7 cellular contexts compared by ENCODE assay signal in genomic region chr11:65472588-65473274, GRCh38. TPM values are rescaled to one million over a fixed set of nuclear protein-coding genes. Genes with fewer than 3 reads are reported as not detected.
DNase-seq lines count a peak whose midpoint lies in the region; ATAC-seq, FAIRE-seq and TF ChIP-seq lines count a peak whose summit lies in the region.
"Not testable (repeated sequence)": the region's sequence is repeated elsewhere in the genome, so short reads cannot be mapped to it uniquely, and the experiment has no call there.

No MANE protein-coding gene starts in this region.

- not testable (repeated sequence) for ATAC-seq in natural killer cell treated with Interleukin-12 subunit alpha and Interleukin-12 subunit beta and Interleukin-15 and Interleukin-18, amount 100 ng/mL, for 72 hours; stimulated activated naive CD8-positive, alpha-beta T cell treated with anti-CD3 and anti-CD28 coated beads, Interleukin-15, amount 100 ng/mL, for 72 hours

- dilution Hi-C loops in keratinocyte (cut with MboI; ENCODE audit: extremely low pct_ligation_motif_present, low sequenced_read_pairs): not testable (repeated sequence)

- TF ChIP-seq CTCF in HEK293 (tag by site-specific recombination; IDR thresholded peaks at IDR 0.05); dorsolateral prefrontal cortex (IDR thresholded peaks at IDR 0.05 in 54 of 56, conservative IDR thresholded peaks at IDR 0.05 in 2 of 56; ENCODE audit: low read depth in 1 of 56, partially characterized antibody in 56 of 56); keratinocyte (optimal IDR thresholded peaks at IDR 0.05 in 1 of 3, IDR thresholded peaks at IDR 0.05 in 1 of 3, conservative IDR thresholded peaks at IDR 0.05 in 1 of 3; ENCODE audit: extremely low read depth in 1 of 3, insufficient read depth in 2 of 3, low read length in 3 of 3): not testable (repeated sequence)

- H3K36me3 Mint-ChIP-seq in T-helper 1 cell treated with Interleukin-12 subunit alpha and Interleukin-12 subunit beta and Interleukin-4 antibody, amounts not matched to agents 30 μg/mL and 1 μg/mL, for 36 hours (ENCODE audit: low read depth); activated naive CD8-positive, alpha-beta T cell; natural killer cell treated with Interleukin-12 subunit alpha and Interleukin-12 subunit beta and Interleukin-15 and Interleukin-18, amount 100 ng/mL, for 72 hours: not testable (repeated sequence)

- not testable (repeated sequence) for H3K4me1 ChIP-seq in HEK293 (ENCODE audit: control insufficient read depth, insufficient read depth, low read length)
- peaks cover 43% of the 10 kb centered on the region for H3K4me1 ChIP-seq in keratinocyte (ENCODE audit: control insufficient read depth, extremely low read depth, insufficient read depth, low read length)

- intact Hi-C loops in dorsolateral prefrontal cortex (cut with DNase I): loop anchor here (1.0 to 5.0 kb wide), 2 partner anchors 35 to 50 kb away; partner anchors contain the start of gene NEAT1 (in 1 of the 2)

- CTCF ChIA-PET in HEK293 (lab: Yijun Ruan, JAX): interaction anchor here (0.6 to 7.0 kb wide), 13 partner anchors 10 to 198 kb away, joined by 3 to 69 read pairs (median 5); partner anchors contain the start of genes MALAT1 and SLC25A45

- peaks cover 30% of the 10 kb centered on the region for H3K4me1 Mint-ChIP-seq in T-helper 1 cell treated with Interleukin-12 subunit alpha and Interleukin-12 subunit beta and Interleukin-4 antibody, amounts not matched to agents 30 μg/mL and 1 μg/mL, for 36 hours (ENCODE audit: low read depth)
- H3K4me1 Mint-ChIP-seq in activated naive CD8-positive, alpha-beta T cell (ENCODE audit: low read depth): peaks cover 39% of the 10 kb centered on the region
- H3K4me1 Mint-ChIP-seq in natural killer cell treated with Interleukin-12 subunit alpha and Interleukin-12 subunit beta and Interleukin-15 and Interleukin-18, amount 100 ng/mL, for 72 hours (ENCODE audit: low read depth in 2 of 2): peaks cover 14 to 16% of the 10 kb centered on the region in 2 donors
- peaks cover 48% of the 10 kb centered on the region for H3K4me1 Mint-ChIP-seq in stimulated activated naive CD8-positive, alpha-beta T cell treated with anti-CD3 and anti-CD28 coated beads, Interleukin-15, amount 100 ng/mL, for 72 hours

- H3K4me3 ChIP-seq in HEK293 (ENCODE audit: low read depth, low read length): not testable (repeated sequence)
- H3K4me3 ChIP-seq in dorsolateral prefrontal cortex (peak overlapping the region in 5 of 59 donors; percentile 5 to 52 (median 21)), keratinocyte (ENCODE audit: control insufficient read depth in 2 of 3, extremely low read depth in 1 of 3, insufficient read depth in 2 of 3, low read depth in 1 of 3, low read length in 3 of 3) (peak overlapping the region in 1 of 3 experiments; percentile 27)

- H3K4me3 Mint-ChIP-seq in T-helper 1 cell treated with Interleukin-12 subunit alpha and Interleukin-12 subunit beta and Interleukin-4 antibody, amounts not matched to agents 30 μg/mL and 1 μg/mL, for 36 hours: peak overlapping the region; percentile 69
- H3K4me3 Mint-ChIP-seq in activated naive CD8-positive, alpha-beta T cell: peak overlapping the region; percentile 78
- not testable (repeated sequence) for H3K4me3 Mint-ChIP-seq in natural killer cell treated with Interleukin-12 subunit alpha and Interleukin-12 subunit beta and Interleukin-15 and Interleukin-18, amount 100 ng/mL, for 72 hours
- H3K4me3 Mint-ChIP-seq in stimulated activated naive CD8-positive, alpha-beta T cell treated with anti-CD3 and anti-CD28 coated beads, Interleukin-15, amount 100 ng/mL, for 72 hours: peak overlapping the region; percentile 33 to 79

- H3K27me3 Mint-ChIP-seq in T-helper 1 cell treated with Interleukin-12 subunit alpha and Interleukin-12 subunit beta and Interleukin-4 antibody, amounts not matched to agents 30 μg/mL and 1 μg/mL, for 36 hours (ENCODE audit: low read depth); activated naive CD8-positive, alpha-beta T cell; natural killer cell treated with Interleukin-12 subunit alpha and Interleukin-12 subunit beta and Interleukin-15 and Interleukin-18, amount 100 ng/mL, for 72 hours; stimulated activated naive CD8-positive, alpha-beta T cell treated with anti-CD3 and anti-CD28 coated beads, Interleukin-15, amount 100 ng/mL, for 72 hours: not testable (repeated sequence)

- H3K9me3 ChIP-seq in HEK293 (ENCODE audit: control insufficient read depth, insufficient read depth, low read depth, low read length); keratinocyte (ENCODE audit: control insufficient read depth, low read depth, low read length): not testable (repeated sequence)

- H3K9ac ChIP-seq in keratinocyte (ENCODE audit: control insufficient read depth, extremely low read depth, insufficient read depth, low read length): peak overlapping the region; percentile 88

- not testable (repeated sequence) for H3K9me1 ChIP-seq in keratinocyte (ENCODE audit: control insufficient read depth, extremely low read depth, insufficient read depth, low read length)

- not testable (repeated sequence) for FAIRE-seq in keratinocyte (lab: Jason Lieb, UNC)

- not testable (repeated sequence) for DNase-seq in dorsolateral prefrontal cortex; keratinocyte (ENCODE audit: low read depth, low spot score); natural killer cell treated with Interleukin-12 subunit alpha and Interleukin-12 subunit beta and Interleukin-15 and Interleukin-18, amount 100 ng/mL, for 72 hours (ENCODE audit: low spot score); stimulated activated naive CD8-positive, alpha-beta T cell treated with anti-CD3 and anti-CD28 coated beads, Interleukin-15, amount 100 ng/mL, for 72 hours

- H3K79me2 ChIP-seq in keratinocyte (ENCODE audit: control insufficient read depth, insufficient read depth, low read length): peaks cover 22% of the 10 kb centered on the region

- H3K27ac Mint-ChIP-seq in T-helper 1 cell treated with Interleukin-12 subunit alpha and Interleukin-12 subunit beta and Interleukin-4 antibody, amounts not matched to agents 30 μg/mL and 1 μg/mL, for 36 hours: peak overlapping the region; percentile 98
- H3K27ac Mint-ChIP-seq in activated naive CD8-positive, alpha-beta T cell: peak overlapping the region; percentile 99
- peak overlapping the region; percentile 87 to 90 for H3K27ac Mint-ChIP-seq in natural killer cell treated with Interleukin-12 subunit alpha and Interleukin-12 subunit beta and Interleukin-15 and Interleukin-18, amount 100 ng/mL, for 72 hours
- peak overlapping the region; percentile 99 for H3K27ac Mint-ChIP-seq in stimulated activated naive CD8-positive, alpha-beta T cell treated with anti-CD3 and anti-CD28 coated beads, Interleukin-15, amount 100 ng/mL, for 72 hours

- POLR2A ChIA-PET in HEK293 (lab: Yijun Ruan, JAX): interaction anchor here (0.8 to 9.9 kb wide), 11 partner anchors 15 to 90 kb away, joined by 3 to 560 read pairs (median 6); partner anchors contain the start of genes MALAT1, NEAT1 and SLC25A45

- not testable (repeated sequence) for H3K36me3 ChIP-seq in HEK293 (ENCODE audit: control insufficient read depth in 2 of 2, insufficient read depth in 1 of 2, low read length in 2 of 2); keratinocyte (ENCODE audit: control insufficient read depth in 2 of 2, extremely low read depth in 1 of 2, insufficient read depth in 2 of 2, low read length in 2 of 2)

- H3K27me3 ChIP-seq in dorsolateral prefrontal cortex; keratinocyte (ENCODE audit: control insufficient read depth, extremely low read depth, insufficient read depth, low read length): not testable (repeated sequence)

- peak overlapping the region; percentile 78 for H3K4me2 ChIP-seq in keratinocyte (ENCODE audit: control insufficient read depth, extremely low read depth, insufficient read depth, low read depth, low read length)

- not testable (repeated sequence) for H2AFZ ChIP-seq in keratinocyte (ENCODE audit: control insufficient read depth, low read length)

- H3K9me3 Mint-ChIP-seq in T-helper 1 cell treated with Interleukin-12 subunit alpha and Interleukin-12 subunit beta and Interleukin-4 antibody, amounts not matched to agents 30 μg/mL and 1 μg/mL, for 36 hours; activated naive CD8-positive, alpha-beta T cell (ENCODE audit: low read depth); natural killer cell treated with Interleukin-12 subunit alpha and Interleukin-12 subunit beta and Interleukin-15 and Interleukin-18, amount 100 ng/mL, for 72 hours; stimulated activated naive CD8-positive, alpha-beta T cell treated with anti-CD3 and anti-CD28 coated beads, Interleukin-15, amount 100 ng/mL, for 72 hours: not testable (repeated sequence)

- not testable (repeated sequence) for H4K20me1 ChIP-seq in keratinocyte (ENCODE audit: control insufficient read depth, extremely low read depth, insufficient read depth, low read length)

- peak overlapping the region; percentile 62; the same call in 1 of the 2 replicates for H3K27ac ChIP-seq in HEK293 (ENCODE audit: extremely low read depth, low read depth, low read length)
- H3K27ac ChIP-seq in dorsolateral prefrontal cortex: peak overlapping the region in 58 of 59 donors; percentile 65 to 100 (median 97)
- H3K27ac ChIP-seq in keratinocyte (ENCODE audit: control insufficient read depth, insufficient read depth, low read length): peak overlapping the region; percentile 97

RNA-seq across cellular contexts. Expression of gene MALAT1, which starts 26.1 kb away (rescaled TPM):
- total RNA-seq in dorsolateral prefrontal cortex: over 10,000 TPM in 119 of 120 experiments, 1,000 to 10,000 TPM in 1; 7,808 to 28,438 (median 16,246) TPM
- 337 to 1,845 TPM (median 1,768 TPM) in 3 replicates for polyA plus RNA-seq in keratinocyte
- 22,009 TPM for polyA plus RNA-seq in keratinocyte (2011; ENCODE audit: low read depth)
- 14.9 and 37.5 TPM in 2 replicates for polyA plus RNA-seq in keratinocyte (2011; cell fraction: cytosol; rRNA removed)
- polyA plus RNA-seq in keratinocyte (2011; cell fraction: nucleus; rRNA removed): 6,319 and 7,235 TPM in 2 replicates
- polyA plus RNA-seq in keratinocyte (2012; ENCODE audit: low replicate concordance): 429 and 9,619 TPM in 2 replicates
- 2,284 to 11,976 TPM (median 9,145 TPM) in 3 replicates for polyA minus RNA-seq in keratinocyte
- polyA minus RNA-seq in keratinocyte (2011; cell fraction: cytosol; rRNA and poly(A)+ RNA removed): 408 TPM
- polyA minus RNA-seq in keratinocyte (2011; cell fraction: nucleus; rRNA and poly(A)+ RNA removed): 24,947 and 60,709 TPM in 2 replicates
- 1,000 to 10,000 TPM; 6,610 to 7,236 TPM for total RNA-seq in natural killer cell treated with Interleukin-12 subunit alpha and Interleukin-12 subunit beta and Interleukin-15 and Interleukin-18, amount 100 ng/mL, for 72 hours

RNA-seq across cellular contexts. Expression of gene NEAT1, which starts 50.1 kb away (rescaled TPM):
- 1,000 to 10,000 TPM in 5 of 120 experiments, 100 to 1,000 TPM in 115; 106 to 1,508 (median 405) TPM for total RNA-seq in dorsolateral prefrontal cortex
- polyA plus RNA-seq in keratinocyte: 66.5 to 270 TPM (median 171 TPM) in 3 replicates
- 1,124 TPM for polyA plus RNA-seq in keratinocyte (2011; ENCODE audit: low read depth)
- 5.3 and 11.3 TPM in 2 replicates for polyA plus RNA-seq in keratinocyte (2011; cell fraction: cytosol; rRNA removed)
- 1,267 and 1,668 TPM in 2 replicates for polyA plus RNA-seq in keratinocyte (2011; cell fraction: nucleus; rRNA removed)
- polyA plus RNA-seq in keratinocyte (2012; ENCODE audit: low replicate concordance): 218 and 908 TPM in 2 replicates
- polyA minus RNA-seq in keratinocyte: 73.3 to 442 TPM (median 228 TPM) in 3 replicates
- 8.4 TPM for polyA minus RNA-seq in keratinocyte (2011; cell fraction: cytosol; rRNA and poly(A)+ RNA removed)
- polyA minus RNA-seq in keratinocyte (2011; cell fraction: nucleus; rRNA and poly(A)+ RNA removed): 402 and 1,225 TPM in 2 replicates
- 100 to 1,000 TPM; 432 to 571 TPM for total RNA-seq in natural killer cell treated with Interleukin-12 subunit alpha and Interleukin-12 subunit beta and Interleukin-15 and Interleukin-18, amount 100 ng/mL, for 72 hours

RNA-seq across cellular contexts. Expression of gene SCYL1, which starts 52.2 kb away (rescaled TPM):
- 100 to 1,000 TPM in 34 of 120 experiments, 10 to 100 TPM in 86; 71.5 to 120 (median 93.9) TPM for total RNA-seq in dorsolateral prefrontal cortex
- polyA plus RNA-seq in keratinocyte: 31.3 to 51.2 TPM (median 44.1 TPM) in 3 replicates
- polyA plus RNA-seq in keratinocyte (2011; ENCODE audit: low read depth): 25.3 TPM
- 40.7 and 65.2 TPM in 2 replicates for polyA plus RNA-seq in keratinocyte (2011; cell fraction: cytosol; rRNA removed)
- polyA plus RNA-seq in keratinocyte (2011; cell fraction: nucleus; rRNA removed): 52.1 and 72.4 TPM in 2 replicates
- polyA plus RNA-seq in keratinocyte (2012; ENCODE audit: low replicate concordance): 33.0 and 44.5 TPM in 2 replicates
- polyA minus RNA-seq in keratinocyte: 34.8 to 75.0 TPM (median 43.7 TPM) in 3 replicates
- polyA minus RNA-seq in keratinocyte (2011; cell fraction: cytosol; rRNA and poly(A)+ RNA removed): 43.0 TPM
- 24.6 and 32.7 TPM in 2 replicates for polyA minus RNA-seq in keratinocyte (2011; cell fraction: nucleus; rRNA and poly(A)+ RNA removed)
- 100 to 1,000 TPM in 1 of 2 donors, 10 to 100 TPM in 1; 84.5 to 112 TPM for total RNA-seq in natural killer cell treated with Interleukin-12 subunit alpha and Interleukin-12 subunit beta and Interleukin-15 and Interleukin-18, amount 100 ng/mL, for 72 hours
